ENCODE assay signal across 1 cellular context in the genomic region with DNA sequence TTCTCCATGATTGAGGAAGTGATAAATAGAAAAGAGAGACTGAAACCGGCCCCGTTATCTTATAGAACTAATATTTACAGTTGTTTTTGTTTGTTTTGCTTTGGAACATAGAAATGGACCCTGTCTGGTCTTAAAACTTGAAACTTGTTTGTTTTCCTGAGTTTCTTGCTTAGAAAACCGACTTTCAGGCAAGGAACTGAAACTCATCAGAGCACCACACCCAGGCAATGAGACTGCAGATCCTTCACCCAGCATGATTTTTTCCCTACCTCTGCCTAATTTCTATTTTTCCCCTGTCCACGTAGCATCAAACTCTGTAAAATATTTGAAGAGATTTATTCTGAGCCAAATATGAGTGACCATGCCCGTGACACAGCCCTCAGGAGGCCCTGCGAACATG.
TF ChIP-seq lines count a peak whose summit lies in the region.

No MANE protein-coding gene starts in this region.

TF ChIP-seq in HepG2, 621 proteins besides CTCF, POLR2A, EP300 and RAD21:
- TF ChIP-seq, protein P1, sequence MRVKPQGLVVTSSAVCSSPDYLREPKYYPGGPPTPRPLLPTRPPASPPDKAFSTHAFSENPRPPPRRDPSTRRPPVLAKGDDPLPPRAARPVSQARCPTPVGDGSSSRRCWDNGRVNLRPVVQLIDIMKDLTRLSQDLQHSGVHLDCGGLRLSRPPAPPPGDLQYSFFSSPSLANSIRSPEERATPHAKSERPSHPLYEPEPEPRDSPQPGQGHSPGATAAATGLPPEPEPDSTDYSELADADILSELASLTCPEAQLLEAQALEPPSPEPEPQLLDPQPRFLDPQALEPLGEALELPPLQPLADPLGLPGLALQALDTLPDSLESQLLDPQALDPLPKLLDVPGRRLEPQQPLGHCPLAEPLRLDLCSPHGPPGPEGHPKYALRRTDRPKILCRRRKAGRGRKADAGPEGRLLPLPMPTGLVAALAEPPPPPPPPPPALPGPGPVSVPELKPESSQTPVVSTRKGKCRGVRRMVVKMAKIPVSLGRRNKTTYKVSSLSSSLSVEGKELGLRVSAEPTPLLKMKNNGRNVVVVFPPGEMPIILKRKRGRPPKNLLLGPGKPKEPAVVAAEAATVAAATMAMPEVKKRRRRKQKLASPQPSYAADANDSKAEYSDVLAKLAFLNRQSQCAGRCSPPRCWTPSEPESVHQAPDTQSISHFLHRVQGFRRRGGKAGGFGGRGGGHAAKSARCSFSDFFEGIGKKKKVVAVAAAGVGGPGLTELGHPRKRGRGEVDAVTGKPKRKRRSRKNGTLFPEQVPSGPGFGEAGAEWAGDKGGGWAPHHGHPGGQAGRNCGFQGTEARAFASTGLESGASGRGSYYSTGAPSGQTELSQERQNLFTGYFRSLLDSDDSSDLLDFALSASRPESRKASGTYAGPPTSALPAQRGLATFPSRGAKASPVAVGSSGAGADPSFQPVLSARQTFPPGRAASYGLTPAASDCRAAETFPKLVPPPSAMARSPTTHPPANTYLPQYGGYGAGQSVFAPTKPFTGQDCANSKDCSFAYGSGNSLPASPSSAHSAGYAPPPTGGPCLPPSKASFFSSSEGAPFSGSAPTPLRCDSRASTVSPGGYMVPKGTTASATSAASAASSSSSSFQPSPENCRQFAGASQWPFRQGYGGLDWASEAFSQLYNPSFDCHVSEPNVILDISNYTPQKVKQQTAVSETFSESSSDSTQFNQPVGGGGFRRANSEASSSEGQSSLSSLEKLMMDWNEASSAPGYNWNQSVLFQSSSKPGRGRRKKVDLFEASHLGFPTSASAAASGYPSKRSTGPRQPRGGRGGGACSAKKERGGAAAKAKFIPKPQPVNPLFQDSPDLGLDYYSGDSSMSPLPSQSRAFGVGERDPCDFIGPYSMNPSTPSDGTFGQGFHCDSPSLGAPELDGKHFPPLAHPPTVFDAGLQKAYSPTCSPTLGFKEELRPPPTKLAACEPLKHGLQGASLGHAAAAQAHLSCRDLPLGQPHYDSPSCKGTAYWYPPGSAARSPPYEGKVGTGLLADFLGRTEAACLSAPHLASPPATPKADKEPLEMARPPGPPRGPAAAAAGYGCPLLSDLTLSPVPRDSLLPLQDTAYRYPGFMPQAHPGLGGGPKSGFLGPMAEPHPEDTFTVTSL (CRISPR knock-in tag; IDR thresholded peaks at IDR 0.05; ENCODE audit: borderline replicate concordance), result no peak
- TF ChIP-seq RXRB (CRISPR knock-in tag; IDR thresholded peaks at IDR 0.05; ENCODE audit: borderline replicate concordance), result no peak
- TF ChIP-seq PCBP1 (IDR thresholded peaks at IDR 0.05; ENCODE audit: borderline replicate concordance, low read depth, low read length), result no peak
- no peak for TF ChIP-seq ZBTB7A (CRISPR knock-in tag; IDR thresholded peaks at IDR 0.05)
- TF ChIP-seq, protein P2, sequence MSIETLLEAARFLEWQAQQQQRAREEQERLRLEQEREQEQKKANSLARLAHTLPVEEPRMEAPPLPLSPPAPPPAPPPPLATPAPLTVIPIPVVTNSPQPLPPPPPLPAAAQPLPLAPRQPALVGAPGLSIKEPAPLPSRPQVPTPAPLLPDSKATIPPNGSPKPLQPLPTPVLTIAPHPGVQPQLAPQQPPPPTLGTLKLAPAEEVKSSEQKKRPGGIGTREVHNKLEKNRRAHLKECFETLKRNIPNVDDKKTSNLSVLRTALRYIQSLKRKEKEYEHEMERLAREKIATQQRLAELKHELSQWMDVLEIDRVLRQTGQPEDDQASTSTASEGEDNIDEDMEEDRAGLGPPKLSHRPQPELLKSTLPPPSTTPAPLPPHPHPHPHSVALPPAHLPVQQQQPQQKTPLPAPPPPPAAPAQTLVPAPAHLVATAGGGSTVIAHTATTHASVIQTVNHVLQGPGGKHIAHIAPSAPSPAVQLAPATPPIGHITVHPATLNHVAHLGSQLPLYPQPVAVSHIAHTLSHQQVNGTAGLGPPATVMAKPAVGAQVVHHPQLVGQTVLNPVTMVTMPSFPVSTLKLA (IDR thresholded peaks at IDR 0.05), result no peak
- TF ChIP-seq PHF8 (CRISPR knock-in tag; IDR thresholded peaks at IDR 0.05), result no peak
- TF ChIP-seq POGZ (CRISPR knock-in tag; IDR thresholded peaks at IDR 0.05), result no peak
- no peak for TF ChIP-seq ZNF891 (CRISPR knock-in tag; IDR thresholded peaks at IDR 0.05)
- TF ChIP-seq, protein P3, sequence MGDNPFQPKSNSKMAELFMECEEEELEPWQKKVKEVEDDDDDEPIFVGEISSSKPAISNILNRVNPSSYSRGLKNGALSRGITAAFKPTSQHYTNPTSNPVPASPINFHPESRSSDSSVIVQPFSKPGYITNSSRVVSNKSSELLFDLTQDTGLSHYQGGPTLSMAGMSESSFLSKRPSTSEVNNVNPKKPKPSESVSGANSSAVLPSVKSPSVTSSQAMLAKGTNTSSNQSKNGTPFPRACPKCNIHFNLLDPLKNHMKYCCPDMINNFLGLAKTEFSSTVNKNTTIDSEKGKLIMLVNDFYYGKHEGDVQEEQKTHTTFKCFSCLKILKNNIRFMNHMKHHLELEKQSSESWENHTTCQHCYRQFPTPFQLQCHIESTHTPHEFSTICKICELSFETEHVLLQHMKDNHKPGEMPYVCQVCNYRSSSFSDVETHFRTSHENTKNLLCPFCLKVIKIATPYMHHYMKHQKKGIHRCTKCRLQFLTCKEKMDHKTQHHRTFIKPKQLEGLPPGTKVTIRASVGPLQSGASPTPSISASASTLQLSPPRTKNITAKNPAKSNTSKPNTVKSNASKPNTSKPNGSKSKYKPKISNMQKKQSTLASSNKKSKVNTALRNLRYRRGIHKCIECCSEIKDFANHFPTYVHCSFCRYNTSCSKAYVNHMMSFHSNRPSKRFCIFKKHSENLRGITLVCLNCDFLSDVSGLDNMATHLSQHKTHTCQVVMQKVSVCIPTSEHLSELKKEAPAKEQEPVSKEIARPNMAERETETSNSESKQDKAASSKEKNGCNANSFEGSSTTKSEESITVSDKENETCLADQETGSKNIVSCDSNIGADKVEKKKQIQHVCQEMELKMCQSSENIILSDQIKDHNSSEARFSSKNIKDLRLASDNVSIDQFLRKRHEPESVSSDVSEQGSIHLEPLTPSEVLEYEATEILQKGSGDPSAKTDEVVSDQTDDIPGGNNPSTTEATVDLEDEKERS (CRISPR knock-in tag; IDR thresholded peaks at IDR 0.05), result no peak
- no peak for TF ChIP-seq THAP11 (CRISPR knock-in tag; IDR thresholded peaks at IDR 0.05)
